Comparison of ENCODE assay signal across 8 cellular contexts in the genomic region with DNA sequence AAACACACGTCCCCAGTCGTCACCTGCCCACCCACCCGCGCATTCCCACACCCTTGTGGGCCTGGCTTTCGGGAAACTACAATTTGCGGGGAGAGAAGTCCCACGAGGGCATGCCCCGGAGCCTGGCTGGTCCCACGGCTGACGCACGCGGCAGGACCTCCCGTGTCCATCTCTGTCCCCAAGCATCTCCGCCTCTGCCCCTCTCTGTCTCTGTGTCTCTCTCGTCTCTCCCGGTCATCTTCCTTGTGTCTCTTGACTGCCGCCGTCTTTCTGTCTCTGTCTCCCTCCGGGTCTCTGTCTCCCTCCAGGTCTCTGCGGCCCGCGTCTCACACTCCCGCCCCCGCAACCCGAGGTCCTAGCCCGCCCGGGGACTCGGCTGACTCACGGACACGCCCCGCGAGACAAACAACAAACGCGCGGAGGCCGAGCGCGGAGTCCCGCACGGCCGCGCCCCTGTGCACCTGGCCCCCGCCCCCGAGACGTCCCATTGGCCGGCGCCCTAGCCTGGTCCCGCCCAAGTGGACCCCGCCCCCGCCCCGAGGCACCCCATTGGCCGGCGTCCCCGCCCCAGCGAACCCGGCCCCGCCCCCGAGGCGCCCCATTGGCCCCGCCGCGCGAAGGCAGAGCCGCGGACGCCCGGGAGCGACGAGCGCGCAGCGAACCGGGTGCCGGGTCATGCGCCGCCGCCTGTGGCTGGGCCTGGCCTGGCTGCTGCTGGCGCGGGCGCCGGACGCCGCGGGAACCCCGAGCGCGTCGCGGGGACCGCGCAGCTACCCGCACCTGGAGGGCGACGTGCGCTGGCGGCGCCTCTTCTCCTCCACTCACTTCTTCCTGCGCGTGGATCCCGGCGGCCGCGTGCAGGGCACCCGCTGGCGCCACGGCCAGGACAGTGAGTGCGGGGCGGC. TPM values are rescaled to one million over a fixed set of nuclear protein-coding genes. Genes with fewer than 3 reads are reported as not detected.
A peak's percentile ranks its signal among the peaks of the same experiment; 100 is the strongest.
DNase-seq lines count a peak whose midpoint lies in the region; ATAC-seq and TF ChIP-seq lines count a peak whose summit lies in the region.

A gene (plus strand): TSS at position 629 of the 905 bp plus-strand sequence. CDS start 47 bp downstream, at position 676.

- in situ Hi-C loops in GM13977 (cut with MboI; ENCODE audit: low pct_unique_long_range_greater_than_20kb, low sequenced_read_pairs, unreplicated experiment) = no loop called here

- 8 to 9% methylated on average over 66 to 81 of the region's 108 CpGs for WGBS in mesodermal cell (ENCODE audit: insufficient coverage in 2 of 2), 2 experiments

- H3K27ac ChIP-seq in mesodermal cell (ENCODE audit: low read depth, low read length, severe bottlenecking) = no peak within 1 kb of the TSS

- peak within 1 kb of the TSS; percentile 37 for H3K4me3 ChIP-seq in mesodermal cell (ENCODE audit: extremely low read depth, insufficient read depth, low read length, poor library complexity, severe bottlenecking)

- no peaks in the 10 kb centered on the region for H3K4me1 ChIP-seq in mesodermal cell (ENCODE audit: control insufficient read depth, insufficient read depth, low read length, poor library complexity, severe bottlenecking)

- ATAC-seq in HG03354 (IDR thresholded peaks at IDR 0.05; ENCODE audit: poor library complexity, severe bottlenecking, unreplicated experiment) = peak; percentile 60
- ATAC-seq in GM18858 (IDR thresholded peaks at IDR 0.05; ENCODE audit: unreplicated experiment) = no peak

- DNase-seq in GM13977 (ENCODE audit: low spot score) (peak; percentile 99), NCI-H82 treated with DMSO at 0.1 percent for 48 hours (lab: John Stamatoyannopoulos, UW; ENCODE audit: unreplicated experiment) (peak; percentile 31), endothelial cell (ENCODE audit: low spot score) (peak; percentile 96)
- DNase-seq in activated CD8-positive, alpha-beta memory T cell treated with anti-CD3 and anti-CD28 coated beads, Interleukin-2, amount 50 U/mL, for 24 hours (ENCODE audit: extremely low read depth) = peak; percentile 77
- DNase-seq in stimulated activated CD8-positive, alpha-beta memory T cell treated with anti-CD3 and anti-CD28 coated beads, Interleukin-12 subunit alpha, Interleukin-12 subunit beta, amount 100 ng/mL, for 24 hours (ENCODE audit: extremely low read depth) = peak; percentile 94

- H3K36me3 Mint-ChIP-seq in endothelial cell (ENCODE audit: low read depth, unreplicated experiment) = no peaks in the 10 kb centered on the region

- H3K4me1 Mint-ChIP-seq in endothelial cell (ENCODE audit: unreplicated experiment) = no peaks in the 10 kb centered on the region

- H3K9me3 Mint-ChIP-seq in endothelial cell (ENCODE audit: unreplicated experiment) = no peaks in the 10 kb centered on the region

- H3K4me3 Mint-ChIP-seq in endothelial cell (ENCODE audit: unreplicated experiment) = peak within 1 kb of the TSS; percentile 82

- TF ChIP-seq CTCF in GM13977 (IDR thresholded peaks at IDR 0.05; ENCODE audit: extremely low read depth, insufficient read depth, missing control alignments) (no peak), endothelial cell (IDR thresholded peaks at IDR 0.05; ENCODE audit: unreplicated experiment) (no peak)

- no peaks in the 10 kb centered on the region for H3K9me3 ChIP-seq in mesodermal cell (ENCODE audit: control insufficient read depth, low read length)

- H3K36me3 ChIP-seq in mesodermal cell (ENCODE audit: control insufficient read depth, insufficient read depth, low read length) = peaks cover 5% of the 10 kb centered on the region

- peaks cover 17% of the 10 kb centered on the region for H3K27me3 Mint-ChIP-seq in endothelial cell (ENCODE audit: unreplicated experiment)

- H3K27ac Mint-ChIP-seq in endothelial cell (ENCODE audit: unreplicated experiment) = no peak within 1 kb of the TSS

RNA-seq across cellular contexts. Expression of the gene that starts here (rescaled TPM):
- total RNA-seq in endothelial cell (ENCODE audit: unreplicated experiment) = not detected
- not detected for polyA plus RNA-seq in mesodermal cell (2013, experiment 1 of 2)
- polyA plus RNA-seq in mesodermal cell (2013, experiment 2 of 2) = not detected

Comparison
In these comparisons a context has a peak if more than half of its experiments do, and no peak if none do; other contexts are left out.
1. Peak in DNase-seq in endothelial cell; RNA of the gene not detected or under 1 TPM.
2. DNase-seq: peak in every context shown above with its lines; median percentile 99 in GM13977; 96 in endothelial cell; 94 in stimulated activated CD8-positive, alpha-beta memory T cell treated with anti-CD3 and anti-CD28 coated beads, Interleukin-12 subunit alpha, Interleukin-12 subunit beta, amount 100 ng/mL, for 24 hours; 77 in activated CD8-positive, alpha-beta memory T cell treated with anti-CD3 and anti-CD28 coated beads, Interleukin-2, amount 50 U/mL, for 24 hours; 31 in NCI-H82 treated with DMSO at 0.1 percent for 48 hours.